ENCODE assay signal across 20 cellular contexts in genomic region chrX:132443196-132443595, GRCh38.
"Had no signal": no experiment of that assay in that cellular context is flagged by ENCODE, and none has a peak within 500 bp of the region (broad histone marks: within the 10 kb centered on the region; RNA-seq: fewer than 3 reads in every experiment).

No MANE protein-coding gene starts in this region.

- H3K9me3 ChIP-seq: esophagus squamous epithelium, lower lobe of right lung, thoracic aorta, transverse colon had no signal

- H3K4me3 ChIP-seq: esophagus squamous epithelium, left ventricle myocardium inferior, lower lobe of right lung, psoas muscle, thoracic aorta, transverse colon had no signal

- H3K9me3 Mint-ChIP-seq: effector memory CD8-positive, alpha-beta T cell; memory B cell had no signal

- H3K36me3 Mint-ChIP-seq: immature natural killer cell, memory B cell, naive B cell had no signal

- H3K27me3 ChIP-seq: esophagus squamous epithelium, foreskin keratinocyte, transverse colon had no signal

- H3K27ac Mint-ChIP-seq: dendritic cell treated with granulocyte-macrophage colony-stimulating factor and Interleukin-4, amounts not matched to agents 40 ng/mL and 50 ng/mL, for 4 days; effector memory CD8-positive, alpha-beta T cell; immature natural killer cell; memory B cell; naive B cell; nephron progenitor cell; stimulated activated naive B cell treated with anti-CD40 and anti-IgM and Interleukin-4, amounts not matched to agents 10 μg/mL and 1 μg/mL and 100 μg/mL, for 72 hours; stimulated activated naive CD8-positive, alpha-beta T cell treated with anti-CD3 and anti-CD28 coated beads, Interleukin-15, amount 100 ng/mL, for 72 hours had no signal

- H3K4me1 Mint-ChIP-seq: immature natural killer cell; nephron progenitor cell; stimulated activated naive CD8-positive, alpha-beta T cell treated with anti-CD3 and anti-CD28 coated beads, Interleukin-15, amount 100 ng/mL, for 72 hours had no signal

- H3K4me3 Mint-ChIP-seq: dendritic cell treated with granulocyte-macrophage colony-stimulating factor and Interleukin-4, amounts not matched to agents 40 ng/mL and 50 ng/mL, for 4 days; effector memory CD8-positive, alpha-beta T cell; immature natural killer cell; memory B cell; naive B cell; nephron progenitor cell; stimulated activated naive B cell treated with anti-CD40 and anti-IgM and Interleukin-4, amounts not matched to agents 10 μg/mL and 1 μg/mL and 100 μg/mL, for 72 hours; stimulated activated naive CD8-positive, alpha-beta T cell treated with anti-CD3 and anti-CD28 coated beads, Interleukin-15, amount 100 ng/mL, for 72 hours had no signal

- H3K36me3 ChIP-seq: esophagus squamous epithelium, left ventricle myocardium inferior, lower lobe of right lung, thoracic aorta, transverse colon had no signal

- H3K4me1 ChIP-seq: foreskin keratinocyte, left ventricle myocardium inferior, lower lobe of right lung, psoas muscle, transverse colon had no signal

- ATAC-seq: effector memory CD8-positive, alpha-beta T cell; foreskin keratinocyte; psoas muscle; stimulated activated naive B cell treated with anti-CD40 and anti-IgM and Interleukin-4, amounts not matched to agents 10 μg/mL and 1 μg/mL and 100 μg/mL, for 72 hours; stimulated activated naive CD8-positive, alpha-beta T cell treated with anti-CD3 and anti-CD28 coated beads, Interleukin-15, amount 100 ng/mL, for 72 hours had no signal

- H3K27ac ChIP-seq: epithelial cell of prostate, foreskin keratinocyte, left ventricle myocardium inferior, lower lobe of right lung, psoas muscle, thoracic aorta, transverse colon had no signal

- H3K27me3 Mint-ChIP-seq: dendritic cell treated with granulocyte-macrophage colony-stimulating factor and Interleukin-4, amounts not matched to agents 40 ng/mL and 50 ng/mL, for 4 days; effector memory CD8-positive, alpha-beta T cell; memory B cell; naive B cell; stimulated activated naive B cell treated with anti-CD40 and anti-IgM and Interleukin-4, amounts not matched to agents 10 μg/mL and 1 μg/mL and 100 μg/mL, for 72 hours; stimulated activated naive CD8-positive, alpha-beta T cell treated with anti-CD3 and anti-CD28 coated beads, Interleukin-15, amount 100 ng/mL, for 72 hours had no signal

- DNase-seq: effector memory CD8-positive, alpha-beta T cell; esophagus squamous epithelium; foreskin keratinocyte; immature natural killer cell; left ventricle myocardium inferior; lower lobe of right lung; naive B cell; nephron progenitor cell; psoas muscle; retina; stimulated activated CD4-positive, alpha-beta T cell treated with anti-CD3 and anti-CD28 coated beads, Interleukin-2, amount 100 ng/mL, for 24 hours; stimulated activated CD4-positive, alpha-beta T cell treated with anti-CD3 and anti-CD28 coated beads, Interleukin-4, amount 100 ng/mL, for 4 hours; stimulated activated naive B cell treated with anti-CD40 and anti-IgM and Interleukin-4, amounts not matched to agents 10 μg/mL and 1 μg/mL and 100 μg/mL, for 72 hours; stimulated activated naive CD8-positive, alpha-beta T cell treated with anti-CD3 and anti-CD28 coated beads, Interleukin-15, amount 100 ng/mL, for 72 hours; substantia nigra; transverse colon had no signal
